ENCODE assay signal across 8 cellular contexts in the genomic region with DNA sequence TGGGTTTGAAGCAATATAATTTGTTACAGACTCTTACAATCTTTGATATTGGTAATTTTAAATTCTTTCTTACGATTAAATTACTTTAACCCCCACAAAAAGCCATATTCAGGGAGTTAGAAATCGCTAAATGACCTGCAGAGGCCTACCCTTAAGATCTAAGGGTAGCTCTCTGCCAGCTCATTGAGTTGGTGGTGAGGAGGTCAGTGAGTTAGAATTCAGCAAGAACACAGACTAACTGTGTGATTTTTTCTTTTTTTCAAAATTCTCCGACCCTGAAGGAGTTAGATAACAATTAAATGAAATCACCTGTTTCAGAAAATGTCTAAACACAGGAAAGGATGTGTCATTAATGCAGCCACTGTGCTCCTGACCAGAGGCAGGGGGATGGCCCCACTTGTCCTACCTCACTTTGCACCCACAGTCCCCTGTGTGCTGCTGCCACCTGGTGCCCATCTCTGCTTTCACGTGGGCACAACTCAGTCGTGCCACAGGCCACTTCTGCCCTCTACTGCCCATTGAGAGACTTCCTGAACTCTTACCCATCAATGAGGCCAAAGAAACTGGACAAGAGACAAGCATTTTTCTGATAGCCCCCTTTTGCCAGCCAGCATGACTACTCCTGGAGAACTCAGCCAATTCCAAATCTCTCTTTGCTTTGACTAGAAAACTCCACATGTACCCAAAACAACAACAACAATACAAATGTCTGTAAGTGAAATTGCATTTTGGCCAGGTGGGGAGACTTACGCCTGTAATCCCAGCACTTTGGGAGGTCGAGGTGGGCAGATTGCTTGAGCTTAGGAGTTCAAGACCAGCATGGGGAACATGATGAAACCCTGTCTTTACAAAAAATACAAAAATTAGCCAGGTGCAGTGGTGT. TPM values are rescaled to one million over a fixed set of nuclear protein-coding genes. Genes with fewer than 3 reads are reported as not detected.
DNase-seq lines count a peak whose midpoint lies in the region; ATAC-seq and TF ChIP-seq lines count a peak whose summit lies in the region.

No MANE protein-coding gene starts in this region.

- peaks cover 15 to 26% (median 18%) of the 10 kb centered on the region in 4 donors for H3K4me1 ChIP-seq in esophagus muscularis mucosa

- no peaks in the 10 kb centered on the region for H3K36me3 ChIP-seq in esophagus muscularis mucosa

- DNase-seq in COR-L47 (lab: John Stamatoyannopoulos, UW) (peak; percentile 82), KBM-7 (peak; percentile 79), OCI-M1 (lab: John Stamatoyannopoulos, UW) (peak; percentile 92), activated T-cell treated with anti-CD3 and anti-CD28 coated beads for 4 hours (peak; percentile 64), esophagus muscularis mucosa (ENCODE audit: extremely low spot score) (peak; percentile 94)
- peak; percentile 44 to 72 (median 62) for DNase-seq in stimulated activated naive CD4-positive, alpha-beta T cell (lab: John Stamatoyannopoulos, UW)

- intact Hi-C loops in esophagus muscularis mucosa (cut with DNase I) = loop anchor here (1.0 to 5.0 kb wide), 2 partner anchors 92 to 109 kb away; a partner anchor contains a TSS

- WGBS in esophagus muscularis mucosa = 47% methylated on average over 7 of the region's 7 CpGs

- no peaks in the 10 kb centered on the region for H3K36me3 Mint-ChIP-seq in nephron (ENCODE audit: low read depth)

- ATAC-seq in GM21381 (IDR thresholded peaks at IDR 0.05; ENCODE audit: unreplicated experiment) = peak; percentile 69

- no peak overlapping the region for H3K27ac ChIP-seq in esophagus muscularis mucosa (replicated peaks in 1 of 4)

- H3K4me3 ChIP-seq in esophagus muscularis mucosa = no peak overlapping the region

- no peak overlapping the region for H3K4me3 Mint-ChIP-seq in nephron

- peaks cover 19% of the 10 kb centered on the region for H3K4me1 Mint-ChIP-seq in nephron

- H3K9me3 Mint-ChIP-seq in nephron = no peaks in the 10 kb centered on the region

- no peak for TF ChIP-seq EP300 in esophagus muscularis mucosa (IDR thresholded peaks at IDR 0.05)

- H3K27me3 Mint-ChIP-seq in nephron (ENCODE audit: low read depth) = peaks cover 18% of the 10 kb centered on the region

- peak; percentile 93 to 98 (median 95) for TF ChIP-seq CTCF in esophagus muscularis mucosa (IDR thresholded peaks at IDR 0.05)
- peak; percentile 92 to 96 (median 95) for TF ChIP-seq CTCF in nephron (IDR thresholded peaks at IDR 0.05; ENCODE audit: unreplicated experiment in 3 of 3)

- H3K9me3 ChIP-seq in esophagus muscularis mucosa = no peaks in the 10 kb centered on the region

- no peaks in the 10 kb centered on the region for H3K27me3 ChIP-seq in esophagus muscularis mucosa

- TF ChIP-seq POLR2A in esophagus muscularis mucosa (IDR thresholded peaks at IDR 0.05; ENCODE audit: low read depth) = no peak

- peak overlapping the region; percentile 27 to 70 (median 43) for H3K27ac Mint-ChIP-seq in nephron

- in situ Hi-C loops in KBM-7 (cut with MboI; ENCODE audit: low pct_unique_long_range_greater_than_20kb, low sequenced_read_pairs) = loop anchor here (10.0 kb wide), 1 partner anchor 97 kb away; no protein-coding TSS in a partner anchor

RNA-seq across cellular contexts. Expression of a gene that starts 8.4 kb away (rescaled TPM):
- total RNA-seq in esophagus muscularis mucosa = under 1 TPM in 2 of 4 donors, not detected in 2; 0.17 to 0.32 TPM

RNA-seq across cellular contexts. Expression of a gene that starts 29.1 kb away (rescaled TPM):
- total RNA-seq in esophagus muscularis mucosa = not detected

RNA-seq across cellular contexts. Expression of a gene that starts 33.8 kb away (rescaled TPM):
- total RNA-seq in esophagus muscularis mucosa = 100 to 1,000 TPM; 125 to 276 (median 228) TPM

RNA-seq across cellular contexts. Expression of a gene that starts 53.9 kb away (rescaled TPM):
- under 1 TPM in 2 of 4 donors, not detected in 2; 0.17 to 0.23 TPM for total RNA-seq in esophagus muscularis mucosa
